Comparison of ENCODE assay signal across 9 cellular contexts in genomic region chr15:43249699-43250203, GRCh38. TPM values are rescaled to one million over a fixed set of nuclear protein-coding genes. Genes with fewer than 3 reads are reported as not detected.
DNase-seq lines count a peak whose midpoint lies in the region; ATAC-seq, FAIRE-seq and TF ChIP-seq lines count a peak whose summit lies in the region.
"Had no signal": no experiment of that assay in that cellular context is flagged by ENCODE, and none has a peak within 500 bp of the region (broad histone marks: within the 10 kb centered on the region; RNA-seq: fewer than 3 reads in every experiment).

No MANE protein-coding gene starts in this region.

- no peak for TF ChIP-seq CTCF in AG10803 (conservative IDR thresholded peaks at IDR 0.05; ENCODE audit: low read length)
- no peak for TF ChIP-seq CTCF in astrocyte of the spinal cord (IDR thresholded peaks at IDR 0.05; ENCODE audit: low read depth, low read length)
- TF ChIP-seq CTCF in esophagus muscularis mucosa (IDR thresholded peaks at IDR 0.05), result no peak

- H3K36me3 ChIP-seq in esophagus muscularis mucosa, result no peaks in the 10 kb centered on the region

- no peaks in the 10 kb centered on the region for H3K9me3 ChIP-seq in esophagus muscularis mucosa

- DNase-seq in AG10803 (ENCODE audit: low read depth) (peak; percentile 91), HTR-8/SVneo (ENCODE audit: insufficient read length, low spot score) (peak; percentile 78), astrocyte of the spinal cord (ENCODE audit: low read depth, low spot score) (peak; percentile 92), NCI-H2029 (lab: John Stamatoyannopoulos, UW) (no peak), esophagus muscularis mucosa (ENCODE audit: extremely low spot score) (no peak)
- no peak for DNase-seq in effector CD8-positive, alpha-beta T cell (lab: John Stamatoyannopoulos, UW)
- DNase-seq in stimulated activated naive CD4-positive, alpha-beta T cell (lab: John Stamatoyannopoulos, UW), result no peak

- FAIRE-seq in HTR-8/SVneo (lab: Jason Lieb, UNC), result peak; percentile 77

- ATAC-seq in GM19395 (IDR thresholded peaks at IDR 0.05; ENCODE audit: unreplicated experiment), result peak; percentile 64

- 62% methylated on average over 5 of the region's 5 CpGs for WGBS in esophagus muscularis mucosa

- TF ChIP-seq EP300 in esophagus muscularis mucosa (IDR thresholded peaks at IDR 0.05), result no peak

- in situ Hi-C loops in astrocyte of the spinal cord (cut with HindIII; ENCODE audit: low sequenced_read_pairs), result no loop called here

- H3K27ac ChIP-seq in esophagus muscularis mucosa (replicated peaks in 1 of 4), result no peak overlapping the region

- H3K4me3 ChIP-seq in AG10803 (ENCODE audit: low read length), result no peak overlapping the region
- no peak overlapping the region for H3K4me3 ChIP-seq in astrocyte of the spinal cord (ENCODE audit: low read depth, low read length)
- H3K4me3 ChIP-seq in esophagus muscularis mucosa, result no peak overlapping the region
- H3K4me3 ChIP-seq: skin epidermis had no signal

- intact Hi-C loops in esophagus muscularis mucosa (cut with DNase I), result no loop called here

- H3K4me1 ChIP-seq in esophagus muscularis mucosa, result no peaks in the 10 kb centered on the region

- H3K27me3 ChIP-seq in esophagus muscularis mucosa, result peaks cover 0 to 6% (median 0%) of the 10 kb centered on the region in 4 donors

- TF ChIP-seq POLR2A in esophagus muscularis mucosa (IDR thresholded peaks at IDR 0.05; ENCODE audit: low read depth), result no peak

RNA-seq across cellular contexts. Expression of gene TGM5, which starts 17.0 kb away (rescaled TPM):
- under 1 TPM; under 0.01 to 0.91 (median 0.25) TPM for total RNA-seq in esophagus muscularis mucosa

RNA-seq across cellular contexts. Expression of gene EPB42, which starts 28.9 kb away (rescaled TPM):
- under 1 TPM in 1 of 4 donors, not detected in 3; 0.33 TPM for total RNA-seq in esophagus muscularis mucosa

RNA-seq across cellular contexts. Expression of gene TGM7, which starts 52.3 kb away (rescaled TPM):
- not detected for total RNA-seq in esophagus muscularis mucosa

Comparison
In these comparisons a context has a peak if more than half of its experiments do, and no peak if none do; other contexts are left out.
1. DNase-seq: peak in AG10803 (single experiment), HTR-8/SVneo (single experiment) and astrocyte of the spinal cord (single experiment); none in NCI-H2029 (single experiment), effector CD8-positive, alpha-beta T cell (single experiment), esophagus muscularis mucosa (single experiment) and stimulated activated naive CD4-positive, alpha-beta T cell (0 of 6).